In genomic region chr1:53143527-53143926, GRCh38 we compare ENCODE assay signal across 2 cellular contexts.
TF ChIP-seq lines count a peak whose summit lies in the region.

No MANE protein-coding gene starts in this region.

TF ChIP-seq in SK-N-SH, 30 proteins besides CTCF, POLR2A, EP300 and RAD21 (continued from another document):
- TF ChIP-seq, protein P1, sequence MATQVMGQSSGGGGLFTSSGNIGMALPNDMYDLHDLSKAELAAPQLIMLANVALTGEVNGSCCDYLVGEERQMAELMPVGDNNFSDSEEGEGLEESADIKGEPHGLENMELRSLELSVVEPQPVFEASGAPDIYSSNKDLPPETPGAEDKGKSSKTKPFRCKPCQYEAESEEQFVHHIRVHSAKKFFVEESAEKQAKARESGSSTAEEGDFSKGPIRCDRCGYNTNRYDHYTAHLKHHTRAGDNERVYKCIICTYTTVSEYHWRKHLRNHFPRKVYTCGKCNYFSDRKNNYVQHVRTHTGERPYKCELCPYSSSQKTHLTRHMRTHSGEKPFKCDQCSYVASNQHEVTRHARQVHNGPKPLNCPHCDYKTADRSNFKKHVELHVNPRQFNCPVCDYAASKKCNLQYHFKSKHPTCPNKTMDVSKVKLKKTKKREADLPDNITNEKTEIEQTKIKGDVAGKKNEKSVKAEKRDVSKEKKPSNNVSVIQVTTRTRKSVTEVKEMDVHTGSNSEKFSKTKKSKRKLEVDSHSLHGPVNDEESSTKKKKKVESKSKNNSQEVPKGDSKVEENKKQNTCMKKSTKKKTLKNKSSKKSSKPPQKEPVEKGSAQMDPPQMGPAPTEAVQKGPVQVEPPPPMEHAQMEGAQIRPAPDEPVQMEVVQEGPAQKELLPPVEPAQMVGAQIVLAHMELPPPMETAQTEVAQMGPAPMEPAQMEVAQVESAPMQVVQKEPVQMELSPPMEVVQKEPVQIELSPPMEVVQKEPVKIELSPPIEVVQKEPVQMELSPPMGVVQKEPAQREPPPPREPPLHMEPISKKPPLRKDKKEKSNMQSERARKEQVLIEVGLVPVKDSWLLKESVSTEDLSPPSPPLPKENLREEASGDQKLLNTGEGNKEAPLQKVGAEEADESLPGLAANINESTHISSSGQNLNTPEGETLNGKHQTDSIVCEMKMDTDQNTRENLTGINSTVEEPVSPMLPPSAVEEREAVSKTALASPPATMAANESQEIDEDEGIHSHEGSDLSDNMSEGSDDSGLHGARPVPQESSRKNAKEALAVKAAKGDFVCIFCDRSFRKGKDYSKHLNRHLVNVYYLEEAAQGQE (IDR thresholded peaks at IDR 0.05; ENCODE audit: low read depth, low read length) = no peak
- TF ChIP-seq TAF1 (IDR thresholded peaks at IDR 0.05; ENCODE audit: borderline replicate concordance, low read depth, low read length) (no peak), IRF3 (IDR thresholded peaks at IDR 0.05; ENCODE audit: low read depth, low read length) (no peak), MXI1 (IDR thresholded peaks at IDR 0.05; ENCODE audit: low read depth, low read length) (no peak)

TF ChIP-seq in SK-N-SH treated with all-trans-retinoic acid at 6 μM for 48 hours, 23 proteins besides CTCF, POLR2A, EP300 and RAD21 (continued from another document):
- TF ChIP-seq ZFP30 (CRISPR knock-in tag; IDR thresholded peaks at IDR 0.05) (no peak), BACH2 (CRISPR knock-in tag; IDR thresholded peaks at IDR 0.05; ENCODE audit: borderline replicate concordance) (no peak), OSR1 (CRISPR knock-in tag; IDR thresholded peaks at IDR 0.05) (no peak), SNAI2 (CRISPR knock-in tag; IDR thresholded peaks at IDR 0.05) (no peak), ZNF70 (CRISPR knock-in tag; IDR thresholded peaks at IDR 0.05) (no peak), GLIS3 (CRISPR knock-in tag; IDR thresholded peaks at IDR 0.05) (no peak), CREB5 (CRISPR knock-in tag; IDR thresholded peaks at IDR 0.05; ENCODE audit: low read depth) (no peak), ARNTL (CRISPR knock-in tag; IDR thresholded peaks at IDR 0.05; ENCODE audit: borderline replicate concordance, low read depth) (no peak), ZNF565 (CRISPR knock-in tag; conservative IDR thresholded peaks at IDR 0.05; ENCODE audit: low read depth) (no peak), ZFP3 (CRISPR knock-in tag; IDR thresholded peaks at IDR 0.05) (no peak), PPARA (CRISPR knock-in tag; IDR thresholded peaks at IDR 0.05; ENCODE audit: borderline replicate concordance) (no peak), TCF4 (CRISPR knock-in tag; IDR thresholded peaks at IDR 0.05; ENCODE audit: borderline replicate concordance) (no peak)
- TF ChIP-seq, protein P2, sequence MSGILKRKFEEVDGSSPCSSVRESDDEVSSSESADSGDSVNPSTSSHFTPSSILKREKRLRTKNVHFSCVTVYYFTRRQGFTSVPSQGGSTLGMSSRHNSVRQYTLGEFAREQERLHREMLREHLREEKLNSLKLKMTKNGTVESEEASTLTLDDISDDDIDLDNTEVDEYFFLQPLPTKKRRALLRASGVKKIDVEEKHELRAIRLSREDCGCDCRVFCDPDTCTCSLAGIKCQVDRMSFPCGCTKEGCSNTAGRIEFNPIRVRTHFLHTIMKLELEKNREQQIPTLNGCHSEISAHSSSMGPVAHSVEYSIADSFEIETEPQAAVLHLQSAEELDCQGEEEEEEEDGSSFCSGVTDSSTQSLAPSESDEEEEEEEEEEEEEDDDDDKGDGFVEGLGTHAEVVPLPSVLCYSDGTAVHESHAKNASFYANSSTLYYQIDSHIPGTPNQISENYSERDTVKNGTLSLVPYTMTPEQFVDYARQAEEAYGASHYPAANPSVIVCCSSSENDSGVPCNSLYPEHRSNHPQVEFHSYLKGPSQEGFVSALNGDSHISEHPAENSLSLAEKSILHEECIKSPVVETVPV (CRISPR knock-in tag; IDR thresholded peaks at IDR 0.05) = no peak
- TF ChIP-seq, protein P3, sequence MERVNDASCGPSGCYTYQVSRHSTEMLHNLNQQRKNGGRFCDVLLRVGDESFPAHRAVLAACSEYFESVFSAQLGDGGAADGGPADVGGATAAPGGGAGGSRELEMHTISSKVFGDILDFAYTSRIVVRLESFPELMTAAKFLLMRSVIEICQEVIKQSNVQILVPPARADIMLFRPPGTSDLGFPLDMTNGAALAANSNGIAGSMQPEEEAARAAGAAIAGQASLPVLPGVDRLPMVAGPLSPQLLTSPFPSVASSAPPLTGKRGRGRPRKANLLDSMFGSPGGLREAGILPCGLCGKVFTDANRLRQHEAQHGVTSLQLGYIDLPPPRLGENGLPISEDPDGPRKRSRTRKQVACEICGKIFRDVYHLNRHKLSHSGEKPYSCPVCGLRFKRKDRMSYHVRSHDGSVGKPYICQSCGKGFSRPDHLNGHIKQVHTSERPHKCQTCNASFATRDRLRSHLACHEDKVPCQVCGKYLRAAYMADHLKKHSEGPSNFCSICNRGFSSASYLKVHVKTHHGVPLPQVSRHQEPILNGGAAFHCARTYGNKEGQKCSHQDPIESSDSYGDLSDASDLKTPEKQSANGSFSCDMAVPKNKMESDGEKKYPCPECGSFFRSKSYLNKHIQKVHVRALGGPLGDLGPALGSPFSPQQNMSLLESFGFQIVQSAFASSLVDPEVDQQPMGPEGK (CRISPR knock-in tag; IDR thresholded peaks at IDR 0.05; ENCODE audit: borderline replicate concordance) = no peak
